In the genomic region with DNA sequence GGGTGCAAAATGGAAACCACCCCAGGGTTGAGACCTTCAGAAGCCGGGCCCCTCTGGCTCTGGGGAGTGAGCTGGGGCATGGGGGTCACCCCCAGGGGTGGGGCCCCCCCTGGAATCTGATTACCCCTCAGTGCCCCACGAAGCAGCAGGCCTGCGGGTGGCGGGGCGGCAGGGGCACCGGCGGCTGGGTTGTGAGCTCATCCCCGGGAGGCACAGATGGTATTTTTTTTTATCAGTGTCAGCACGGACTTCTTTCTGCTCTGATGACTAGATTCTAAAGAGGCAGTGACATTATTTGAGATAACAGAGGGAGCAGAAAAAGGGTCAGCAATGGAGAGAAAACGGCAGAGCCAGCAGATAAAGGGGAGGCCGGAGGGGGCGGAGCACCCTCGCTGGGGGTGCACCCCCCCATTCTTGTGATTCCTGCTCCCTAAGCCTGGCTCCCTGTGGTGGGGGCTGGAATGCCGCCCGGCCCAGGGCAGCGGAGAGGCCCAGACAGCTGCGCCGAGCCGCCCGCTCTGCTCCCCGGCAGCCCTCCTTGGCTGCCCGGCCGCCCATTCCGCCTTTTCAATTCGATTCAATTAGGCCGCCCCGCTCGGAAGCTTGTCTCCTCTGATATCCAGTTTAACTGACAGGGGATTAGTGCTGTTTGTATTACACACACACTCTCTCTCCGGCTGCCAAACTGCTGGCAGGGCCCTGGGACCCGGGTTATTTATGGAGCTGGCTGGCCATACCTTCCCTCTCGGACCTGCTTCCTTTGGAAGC, we compare ENCODE assay signal across 1 cellular context.
TF ChIP-seq lines count a peak whose summit lies in the region.

No MANE protein-coding gene starts in this region.

TF ChIP-seq in HepG2, 621 proteins besides CTCF, POLR2A, EP300 and RAD21 (continues in another document):
- TF ChIP-seq, protein P1, sequence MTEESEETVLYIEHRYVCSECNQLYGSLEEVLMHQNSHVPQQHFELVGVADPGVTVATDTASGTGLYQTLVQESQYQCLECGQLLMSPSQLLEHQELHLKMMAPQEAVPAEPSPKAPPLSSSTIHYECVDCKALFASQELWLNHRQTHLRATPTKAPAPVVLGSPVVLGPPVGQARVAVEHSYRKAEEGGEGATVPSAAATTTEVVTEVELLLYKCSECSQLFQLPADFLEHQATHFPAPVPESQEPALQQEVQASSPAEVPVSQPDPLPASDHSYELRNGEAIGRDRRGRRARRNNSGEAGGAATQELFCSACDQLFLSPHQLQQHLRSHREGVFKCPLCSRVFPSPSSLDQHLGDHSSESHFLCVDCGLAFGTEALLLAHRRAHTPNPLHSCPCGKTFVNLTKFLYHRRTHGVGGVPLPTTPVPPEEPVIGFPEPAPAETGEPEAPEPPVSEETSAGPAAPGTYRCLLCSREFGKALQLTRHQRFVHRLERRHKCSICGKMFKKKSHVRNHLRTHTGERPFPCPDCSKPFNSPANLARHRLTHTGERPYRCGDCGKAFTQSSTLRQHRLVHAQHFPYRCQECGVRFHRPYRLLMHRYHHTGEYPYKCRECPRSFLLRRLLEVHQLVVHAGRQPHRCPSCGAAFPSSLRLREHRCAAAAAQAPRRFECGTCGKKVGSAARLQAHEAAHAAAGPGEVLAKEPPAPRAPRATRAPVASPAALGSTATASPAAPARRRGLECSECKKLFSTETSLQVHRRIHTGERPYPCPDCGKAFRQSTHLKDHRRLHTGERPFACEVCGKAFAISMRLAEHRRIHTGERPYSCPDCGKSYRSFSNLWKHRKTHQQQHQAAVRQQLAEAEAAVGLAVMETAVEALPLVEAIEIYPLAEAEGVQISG (CRISPR knock-in tag; IDR thresholded peaks at IDR 0.05) = 0 out of 2 replicates have a peak, but pooled peaks have one; percentile 14
- TF ChIP-seq HNRNPLL (IDR thresholded peaks at IDR 0.05; ENCODE audit: low read depth, low read length, poor library complexity, severe bottlenecking) = peak; percentile 18
- no peak for TF ChIP-seq LCORL (IDR thresholded peaks at IDR 0.05)
- TF ChIP-seq LCORL (CRISPR knock-in tag; IDR thresholded peaks at IDR 0.05) = peak; percentile 60; the same call in 1 of the 2 replicates
- TF ChIP-seq ATRX (CRISPR knock-in tag; IDR thresholded peaks at IDR 0.05; ENCODE audit: borderline replicate concordance) = no peak
- TF ChIP-seq, protein P2, sequence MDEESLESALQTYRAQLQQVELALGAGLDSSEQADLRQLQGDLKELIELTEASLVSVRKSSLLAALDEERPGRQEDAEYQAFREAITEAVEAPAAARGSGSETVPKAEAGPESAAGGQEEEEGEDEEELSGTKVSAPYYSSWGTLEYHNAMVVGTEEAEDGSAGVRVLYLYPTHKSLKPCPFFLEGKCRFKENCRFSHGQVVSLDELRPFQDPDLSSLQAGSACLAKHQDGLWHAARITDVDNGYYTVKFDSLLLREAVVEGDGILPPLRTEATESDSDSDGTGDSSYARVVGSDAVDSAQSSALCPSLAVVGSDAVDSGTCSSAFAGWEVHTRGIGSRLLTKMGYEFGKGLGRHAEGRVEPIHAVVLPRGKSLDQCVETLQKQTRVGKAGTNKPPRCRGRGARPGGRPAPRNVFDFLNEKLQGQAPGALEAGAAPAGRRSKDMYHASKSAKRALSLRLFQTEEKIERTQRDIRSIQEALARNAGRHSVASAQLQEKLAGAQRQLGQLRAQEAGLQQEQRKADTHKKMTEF (CRISPR knock-in tag; IDR thresholded peaks at IDR 0.05) = 0 out of 2 replicates have a peak, but pooled peaks have one; percentile 34
- TF ChIP-seq RXRA (CRISPR knock-in tag; IDR thresholded peaks at IDR 0.05) = no peak
- peak; percentile 49; the same call in 1 of the 2 replicates for TF ChIP-seq ZNF292 (CRISPR knock-in tag; IDR thresholded peaks at IDR 0.05; ENCODE audit: borderline replicate concordance, low read depth)
- TF ChIP-seq, protein P3, sequence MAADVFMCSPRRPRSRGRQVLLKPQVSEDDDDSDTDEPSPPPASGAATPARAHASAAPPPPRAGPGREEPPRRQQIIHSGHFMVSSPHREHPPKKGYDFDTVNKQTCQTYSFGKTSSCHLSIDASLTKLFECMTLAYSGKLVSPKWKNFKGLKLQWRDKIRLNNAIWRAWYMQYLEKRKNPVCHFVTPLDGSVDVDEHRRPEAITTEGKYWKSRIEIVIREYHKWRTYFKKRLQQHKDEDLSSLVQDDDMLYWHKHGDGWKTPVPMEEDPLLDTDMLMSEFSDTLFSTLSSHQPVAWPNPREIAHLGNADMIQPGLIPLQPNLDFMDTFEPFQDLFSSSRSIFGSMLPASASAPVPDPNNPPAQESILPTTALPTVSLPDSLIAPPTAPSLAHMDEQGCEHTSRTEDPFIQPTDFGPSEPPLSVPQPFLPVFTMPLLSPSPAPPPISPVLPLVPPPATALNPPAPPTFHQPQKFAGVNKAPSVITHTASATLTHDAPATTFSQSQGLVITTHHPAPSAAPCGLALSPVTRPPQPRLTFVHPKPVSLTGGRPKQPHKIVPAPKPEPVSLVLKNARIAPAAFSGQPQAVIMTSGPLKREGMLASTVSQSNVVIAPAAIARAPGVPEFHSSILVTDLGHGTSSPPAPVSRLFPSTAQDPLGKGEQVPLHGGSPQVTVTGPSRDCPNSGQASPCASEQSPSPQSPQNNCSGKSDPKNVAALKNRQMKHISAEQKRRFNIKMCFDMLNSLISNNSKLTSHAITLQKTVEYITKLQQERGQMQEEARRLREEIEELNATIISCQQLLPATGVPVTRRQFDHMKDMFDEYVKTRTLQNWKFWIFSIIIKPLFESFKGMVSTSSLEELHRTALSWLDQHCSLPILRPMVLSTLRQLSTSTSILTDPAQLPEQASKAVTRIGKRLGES (CRISPR knock-in tag; IDR thresholded peaks at IDR 0.05; ENCODE audit: borderline replicate concordance) = no peak
- TF ChIP-seq ZFY (CRISPR knock-in tag; IDR thresholded peaks at IDR 0.05) = peak; percentile 39; the same call in 1 of the 2 replicates
- TF ChIP-seq, protein P4, sequence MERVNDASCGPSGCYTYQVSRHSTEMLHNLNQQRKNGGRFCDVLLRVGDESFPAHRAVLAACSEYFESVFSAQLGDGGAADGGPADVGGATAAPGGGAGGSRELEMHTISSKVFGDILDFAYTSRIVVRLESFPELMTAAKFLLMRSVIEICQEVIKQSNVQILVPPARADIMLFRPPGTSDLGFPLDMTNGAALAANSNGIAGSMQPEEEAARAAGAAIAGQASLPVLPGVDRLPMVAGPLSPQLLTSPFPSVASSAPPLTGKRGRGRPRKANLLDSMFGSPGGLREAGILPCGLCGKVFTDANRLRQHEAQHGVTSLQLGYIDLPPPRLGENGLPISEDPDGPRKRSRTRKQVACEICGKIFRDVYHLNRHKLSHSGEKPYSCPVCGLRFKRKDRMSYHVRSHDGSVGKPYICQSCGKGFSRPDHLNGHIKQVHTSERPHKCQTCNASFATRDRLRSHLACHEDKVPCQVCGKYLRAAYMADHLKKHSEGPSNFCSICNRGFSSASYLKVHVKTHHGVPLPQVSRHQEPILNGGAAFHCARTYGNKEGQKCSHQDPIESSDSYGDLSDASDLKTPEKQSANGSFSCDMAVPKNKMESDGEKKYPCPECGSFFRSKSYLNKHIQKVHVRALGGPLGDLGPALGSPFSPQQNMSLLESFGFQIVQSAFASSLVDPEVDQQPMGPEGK (CRISPR knock-in tag; IDR thresholded peaks at IDR 0.05) = peak; percentile 86
- TF ChIP-seq, protein P5, sequence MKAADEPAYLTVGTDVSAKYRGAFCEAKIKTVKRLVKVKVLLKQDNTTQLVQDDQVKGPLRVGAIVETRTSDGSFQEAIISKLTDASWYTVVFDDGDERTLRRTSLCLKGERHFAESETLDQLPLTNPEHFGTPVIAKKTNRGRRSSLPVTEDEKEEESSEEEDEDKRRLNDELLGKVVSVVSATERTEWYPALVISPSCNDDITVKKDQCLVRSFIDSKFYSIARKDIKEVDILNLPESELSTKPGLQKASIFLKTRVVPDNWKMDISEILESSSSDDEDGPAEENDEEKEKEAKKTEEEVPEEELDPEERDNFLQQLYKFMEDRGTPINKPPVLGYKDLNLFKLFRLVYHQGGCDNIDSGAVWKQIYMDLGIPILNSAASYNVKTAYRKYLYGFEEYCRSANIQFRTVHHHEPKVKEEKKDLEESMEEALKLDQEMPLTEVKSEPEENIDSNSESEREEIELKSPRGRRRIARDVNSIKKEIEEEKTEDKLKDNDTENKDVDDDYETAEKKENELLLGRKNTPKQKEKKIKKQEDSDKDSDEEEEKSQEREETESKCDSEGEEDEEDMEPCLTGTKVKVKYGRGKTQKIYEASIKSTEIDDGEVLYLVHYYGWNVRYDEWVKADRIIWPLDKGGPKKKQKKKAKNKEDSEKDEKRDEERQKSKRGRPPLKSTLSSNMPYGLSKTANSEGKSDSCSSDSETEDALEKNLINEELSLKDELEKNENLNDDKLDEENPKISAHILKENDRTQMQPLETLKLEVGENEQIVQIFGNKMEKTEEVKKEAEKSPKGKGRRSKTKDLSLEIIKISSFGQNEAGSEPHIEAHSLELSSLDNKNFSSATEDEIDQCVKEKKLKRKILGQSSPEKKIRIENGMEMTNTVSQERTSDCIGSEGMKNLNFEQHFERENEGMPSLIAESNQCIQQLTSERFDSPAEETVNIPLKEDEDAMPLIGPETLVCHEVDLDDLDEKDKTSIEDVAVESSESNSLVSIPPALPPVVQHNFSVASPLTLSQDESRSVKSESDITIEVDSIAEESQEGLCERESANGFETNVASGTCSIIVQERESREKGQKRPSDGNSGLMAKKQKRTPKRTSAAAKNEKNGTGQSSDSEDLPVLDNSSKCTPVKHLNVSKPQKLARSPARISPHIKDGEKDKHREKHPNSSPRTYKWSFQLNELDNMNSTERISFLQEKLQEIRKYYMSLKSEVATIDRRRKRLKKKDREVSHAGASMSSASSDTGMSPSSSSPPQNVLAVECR (CRISPR knock-in tag; IDR thresholded peaks at IDR 0.05; ENCODE audit: borderline replicate concordance) = peak; percentile 47; the same call in 1 of the 2 replicates
- TF ChIP-seq NFYB (CRISPR knock-in tag; IDR thresholded peaks at IDR 0.05) = no peak
- 0 out of 2 replicates have a peak, but pooled peaks have one; percentile 39 for TF ChIP-seq NCOA1 (CRISPR knock-in tag; IDR thresholded peaks at IDR 0.05)
- TF ChIP-seq ZNF234 (CRISPR knock-in tag; conservative IDR thresholded peaks at IDR 0.05) = no peak
- TF ChIP-seq HDAC2 (CRISPR knock-in tag; IDR thresholded peaks at IDR 0.05) = 0 out of 2 replicates have a peak, but pooled peaks have one; percentile 27
- 0 out of 2 replicates have a peak, but pooled peaks have one; percentile 26 for TF ChIP-seq PCBP1 (IDR thresholded peaks at IDR 0.05; ENCODE audit: borderline replicate concordance, low read depth, low read length)
- no peak for TF ChIP-seq IRX3 (CRISPR knock-in tag; IDR thresholded peaks at IDR 0.05; ENCODE audit: borderline replicate concordance, low read depth)
- TF ChIP-seq NBN (conservative IDR thresholded peaks at IDR 0.05) = no peak
- TF ChIP-seq, protein P6, sequence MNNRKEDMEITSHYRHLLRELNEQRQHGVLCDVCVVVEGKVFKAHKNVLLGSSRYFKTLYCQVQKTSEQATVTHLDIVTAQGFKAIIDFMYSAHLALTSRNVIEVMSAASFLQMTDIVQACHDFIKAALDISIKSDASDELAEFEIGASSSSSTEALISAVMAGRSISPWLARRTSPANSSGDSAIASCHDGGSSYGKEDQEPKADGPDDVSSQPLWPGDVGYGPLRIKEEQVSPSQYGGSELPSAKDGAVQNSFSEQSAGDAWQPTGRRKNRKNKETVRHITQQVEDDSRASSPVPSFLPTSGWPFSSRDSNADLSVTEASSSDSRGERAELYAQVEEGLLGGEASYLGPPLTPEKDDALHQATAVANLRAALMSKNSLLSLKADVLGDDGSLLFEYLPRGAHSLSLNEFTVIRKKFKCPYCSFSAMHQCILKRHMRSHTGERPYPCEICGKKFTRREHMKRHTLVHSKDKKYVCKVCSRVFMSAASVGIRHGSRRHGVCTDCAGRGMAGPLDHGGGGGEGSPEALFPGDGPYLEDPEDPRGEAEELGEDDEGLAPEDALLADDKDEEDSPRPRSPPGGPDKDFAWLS (CRISPR knock-in tag; IDR thresholded peaks at IDR 0.05; ENCODE audit: borderline replicate concordance) = 0 out of 2 replicates have a peak, but pooled peaks have one; percentile 36
- TF ChIP-seq, protein P7, sequence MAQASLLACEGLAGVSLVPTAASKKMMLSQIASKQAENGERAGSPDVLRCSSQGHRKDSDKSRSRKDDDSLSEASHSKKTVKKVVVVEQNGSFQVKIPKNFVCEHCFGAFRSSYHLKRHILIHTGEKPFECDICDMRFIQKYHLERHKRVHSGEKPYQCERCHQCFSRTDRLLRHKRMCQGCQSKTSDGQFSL (CRISPR knock-in tag; IDR thresholded peaks at IDR 0.05) = peak; percentile 78; the same call in 1 of the 2 replicates
- TF ChIP-seq KDM6A (CRISPR knock-in tag; IDR thresholded peaks at IDR 0.05; ENCODE audit: low read depth) = no peak
- peak; percentile 42 for TF ChIP-seq SAP130 (CRISPR knock-in tag; IDR thresholded peaks at IDR 0.05; ENCODE audit: low read depth)
- TF ChIP-seq MTF2 (CRISPR knock-in tag; IDR thresholded peaks at IDR 0.05; ENCODE audit: borderline replicate concordance) = 0 out of 2 replicates have a peak, but pooled peaks have one; percentile 74
- 0 out of 2 replicates have a peak, but pooled peaks have one; percentile 32 for TF ChIP-seq GABPB1 (CRISPR knock-in tag; IDR thresholded peaks at IDR 0.05)
- TF ChIP-seq SMC3 (IDR thresholded peaks at IDR 0.05; ENCODE audit: low read length) = no peak
- TF ChIP-seq TEAD3 (CRISPR knock-in tag; optimal IDR thresholded peaks at IDR 0.05; ENCODE audit: borderline replicate concordance) = peak; percentile 33
- peak; percentile 70; the same call in 1 of the 2 replicates for TF ChIP-seq ZSCAN29 (CRISPR knock-in tag; conservative IDR thresholded peaks at IDR 0.05)
- TF ChIP-seq CBX2 (IDR thresholded peaks at IDR 0.05; ENCODE audit: low read depth, low read length) = no peak
- TF ChIP-seq CBX2 (CRISPR knock-in tag; IDR thresholded peaks at IDR 0.05; ENCODE audit: low read depth) = no peak
